ENCODE assay signal across 8 cellular contexts in the genomic region with DNA sequence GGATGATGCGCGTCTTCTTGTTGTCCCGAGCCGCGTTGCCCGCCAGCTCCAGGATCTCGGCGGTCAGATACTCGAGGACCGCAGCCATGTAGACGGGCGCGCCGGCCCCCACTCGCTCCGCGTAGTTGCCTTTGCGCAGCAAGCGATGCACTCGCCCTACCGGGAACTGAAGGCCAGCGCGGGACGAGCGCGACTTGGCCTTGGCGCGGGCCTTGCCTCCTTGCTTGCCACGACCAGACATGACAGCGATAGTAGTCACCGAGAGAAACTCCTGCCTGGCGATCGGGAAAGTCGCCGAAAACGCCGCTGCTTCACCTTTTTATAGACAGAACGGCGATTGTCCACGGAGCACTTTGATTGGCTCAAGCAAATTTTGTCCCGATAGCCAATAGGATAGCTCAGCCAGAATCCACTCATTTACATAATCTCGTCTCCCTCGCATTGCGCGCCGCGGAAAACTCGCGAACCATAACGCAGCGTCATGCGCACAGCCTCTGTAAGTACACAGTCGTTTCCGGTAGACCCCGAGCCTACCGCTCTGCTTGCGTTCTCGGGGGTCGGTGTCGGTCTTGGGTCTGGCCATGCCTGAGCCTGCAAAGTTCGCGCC. TPM values are rescaled to one million over a fixed set of nuclear protein-coding genes. Genes with fewer than 3 reads are reported as not detected.
DNase-seq lines count a peak whose midpoint lies in the region; ATAC-seq and TF ChIP-seq lines count a peak whose summit lies in the region.
"Not testable (repeated sequence)": the region's sequence is repeated elsewhere in the genome, so short reads cannot be mapped to it uniquely, and the experiment has no call there.

No MANE protein-coding gene starts in this region.

- peaks cover 34% of the 10 kb centered on the region for H3K36me3 Mint-ChIP-seq in activated CD8-positive, alpha-beta T cell treated with anti-CD3 and anti-CD28 coated beads, Interleukin-2, amount 10 ng/mL, durations not matched to agents 7 days and 5 days (ENCODE audit: low read depth)
- peaks cover 30% of the 10 kb centered on the region for H3K36me3 Mint-ChIP-seq in stimulated activated memory B cell treated with anti-CD40 and anti-IgM and Interleukin-4, amounts not matched to agents 10 μg/mL and 1 μg/mL and 100 μg/mL, for 72 hours

- POLR2A ChIA-PET in activated CD8-positive, alpha-beta T cell treated with anti-CD3 and anti-CD28 coated beads, Interleukin-2, amount 10 ng/mL, durations not matched to agents 7 days and 5 days (lab: Charles Lee), result interaction anchor here (1.2 to 4.8 kb wide), 2 partner anchors 30 to 44 kb away, joined by 7 to 310 read pairs; a partner anchor contains a TSS

- peak; percentile 53 for ATAC-seq in DND-41 (ENCODE audit: insufficient read depth, low read depth)
- ATAC-seq in GM19043 (IDR thresholded peaks at IDR 0.05; ENCODE audit: low read depth, unreplicated experiment), result peak; percentile 58
- ATAC-seq in GM21619 (IDR thresholded peaks at IDR 0.05; ENCODE audit: unreplicated experiment), result peak; percentile 51
- peak; percentile 50 for ATAC-seq in HG02973 (IDR thresholded peaks at IDR 0.05; ENCODE audit: unreplicated experiment)
- peak; percentile 59 for ATAC-seq in HG03460 (IDR thresholded peaks at IDR 0.05; ENCODE audit: unreplicated experiment)
- ATAC-seq in activated CD8-positive, alpha-beta T cell treated with anti-CD3 and anti-CD28 coated beads, Interleukin-2, amount 10 ng/mL, durations not matched to agents 7 days and 5 days, result peak; percentile 58
- peak; percentile 88 to 90 for ATAC-seq in left cardiac atrium
- peak; percentile 85 for ATAC-seq in stimulated activated memory B cell treated with anti-CD40 and anti-IgM and Interleukin-4, amounts not matched to agents 10 μg/mL and 1 μg/mL and 100 μg/mL, for 72 hours

- peaks cover 42% of the 10 kb centered on the region for H3K79me2 ChIP-seq in DND-41 (ENCODE audit: insufficient read depth, low read length)

- CTCF ChIA-PET in activated CD8-positive, alpha-beta T cell treated with anti-CD3 and anti-CD28 coated beads, Interleukin-2, amount 10 ng/mL, durations not matched to agents 7 days and 5 days (lab: Charles Lee), result interaction anchor here (1.2 kb wide), 1 partner anchor 45 kb away, joined by 7 read pairs; a partner anchor contains a TSS

- not testable (repeated sequence) for TF ChIP-seq CTCF in DND-41 (IDR thresholded peaks at IDR 0.05; ENCODE audit: borderline replicate concordance, extremely low read depth, low read length, poor library complexity, severe bottlenecking)

- H4K20me1 ChIP-seq in DND-41 (ENCODE audit: insufficient read depth, low read length), result peaks cover 15% of the 10 kb centered on the region; the same call in 1 of the 2 replicates

- not testable (repeated sequence) for H2AFZ ChIP-seq in DND-41 (ENCODE audit: low read depth, low read length)

- not testable (repeated sequence) for H3K27ac ChIP-seq in DND-41 (ENCODE audit: low read length)

- H3K9me3 Mint-ChIP-seq in activated CD8-positive, alpha-beta T cell treated with anti-CD3 and anti-CD28 coated beads, Interleukin-2, amount 10 ng/mL, durations not matched to agents 7 days and 5 days (ENCODE audit: insufficient read depth); stimulated activated memory B cell treated with anti-CD40 and anti-IgM and Interleukin-4, amounts not matched to agents 10 μg/mL and 1 μg/mL and 100 μg/mL, for 72 hours: not testable (repeated sequence)

- H3K9me3 ChIP-seq in DND-41 (ENCODE audit: insufficient read depth, low read length, severe bottlenecking), result not testable (repeated sequence)

- intact Hi-C loops in left cardiac atrium (cut with DNase I), result not testable (repeated sequence)

- H3K4me3 ChIP-seq in DND-41 (ENCODE audit: low read depth in 1 of 2, low read length in 2 of 2), result not testable (repeated sequence)

- H3K4me3 Mint-ChIP-seq in activated CD8-positive, alpha-beta T cell treated with anti-CD3 and anti-CD28 coated beads, Interleukin-2, amount 10 ng/mL, durations not matched to agents 7 days and 5 days; stimulated activated memory B cell treated with anti-CD40 and anti-IgM and Interleukin-4, amounts not matched to agents 10 μg/mL and 1 μg/mL and 100 μg/mL, for 72 hours: not testable (repeated sequence)

- H3K27me3 ChIP-seq in DND-41 (ENCODE audit: insufficient read depth, low read length, poor library complexity), result not testable (repeated sequence)

- H3K27me3 Mint-ChIP-seq in activated CD8-positive, alpha-beta T cell treated with anti-CD3 and anti-CD28 coated beads, Interleukin-2, amount 10 ng/mL, durations not matched to agents 7 days and 5 days (ENCODE audit: low read depth); stimulated activated memory B cell treated with anti-CD40 and anti-IgM and Interleukin-4, amounts not matched to agents 10 μg/mL and 1 μg/mL and 100 μg/mL, for 72 hours: not testable (repeated sequence)

- DNase-seq in DND-41; activated CD8-positive, alpha-beta T cell treated with anti-CD3 and anti-CD28 coated beads, Interleukin-2, amount 10 ng/mL, durations not matched to agents 7 days and 5 days; left cardiac atrium: not testable (repeated sequence)

- peaks cover 18% of the 10 kb centered on the region for H3K36me3 ChIP-seq in DND-41 (ENCODE audit: insufficient read depth, low read length)

- not testable (repeated sequence) for H3K27ac Mint-ChIP-seq in activated CD8-positive, alpha-beta T cell treated with anti-CD3 and anti-CD28 coated beads, Interleukin-2, amount 10 ng/mL, durations not matched to agents 7 days and 5 days; stimulated activated memory B cell treated with anti-CD40 and anti-IgM and Interleukin-4, amounts not matched to agents 10 μg/mL and 1 μg/mL and 100 μg/mL, for 72 hours

- H3K9ac ChIP-seq in DND-41 (ENCODE audit: low read depth, low read length), result not testable (repeated sequence)

- H3K4me1 ChIP-seq in DND-41 (ENCODE audit: insufficient read depth, low read length), result peaks cover 40% of the 10 kb centered on the region

- peaks cover 29% of the 10 kb centered on the region for H3K4me1 Mint-ChIP-seq in activated CD8-positive, alpha-beta T cell treated with anti-CD3 and anti-CD28 coated beads, Interleukin-2, amount 10 ng/mL, durations not matched to agents 7 days and 5 days (ENCODE audit: low read depth)
- H3K4me1 Mint-ChIP-seq in stimulated activated memory B cell treated with anti-CD40 and anti-IgM and Interleukin-4, amounts not matched to agents 10 μg/mL and 1 μg/mL and 100 μg/mL, for 72 hours, result peaks cover 33% of the 10 kb centered on the region

- H3K4me2 ChIP-seq in DND-41 (ENCODE audit: insufficient read depth, low read length), result not testable (repeated sequence)

RNA-seq across cellular contexts. Expression of a gene that starts 56.8 kb away (rescaled TPM):
- 10 to 100 TPM; 20.8 to 24.5 TPM for total RNA-seq in activated CD8-positive, alpha-beta T cell treated with anti-CD3 and anti-CD28 coated beads, Interleukin-2, amount 10 ng/mL, durations not matched to agents 7 days and 5 days
- 10 to 100 TPM; 13.0 to 16.0 TPM for total RNA-seq in left cardiac atrium
